Comparison of ENCODE assay signal across 8 cellular contexts in the genomic region with DNA sequence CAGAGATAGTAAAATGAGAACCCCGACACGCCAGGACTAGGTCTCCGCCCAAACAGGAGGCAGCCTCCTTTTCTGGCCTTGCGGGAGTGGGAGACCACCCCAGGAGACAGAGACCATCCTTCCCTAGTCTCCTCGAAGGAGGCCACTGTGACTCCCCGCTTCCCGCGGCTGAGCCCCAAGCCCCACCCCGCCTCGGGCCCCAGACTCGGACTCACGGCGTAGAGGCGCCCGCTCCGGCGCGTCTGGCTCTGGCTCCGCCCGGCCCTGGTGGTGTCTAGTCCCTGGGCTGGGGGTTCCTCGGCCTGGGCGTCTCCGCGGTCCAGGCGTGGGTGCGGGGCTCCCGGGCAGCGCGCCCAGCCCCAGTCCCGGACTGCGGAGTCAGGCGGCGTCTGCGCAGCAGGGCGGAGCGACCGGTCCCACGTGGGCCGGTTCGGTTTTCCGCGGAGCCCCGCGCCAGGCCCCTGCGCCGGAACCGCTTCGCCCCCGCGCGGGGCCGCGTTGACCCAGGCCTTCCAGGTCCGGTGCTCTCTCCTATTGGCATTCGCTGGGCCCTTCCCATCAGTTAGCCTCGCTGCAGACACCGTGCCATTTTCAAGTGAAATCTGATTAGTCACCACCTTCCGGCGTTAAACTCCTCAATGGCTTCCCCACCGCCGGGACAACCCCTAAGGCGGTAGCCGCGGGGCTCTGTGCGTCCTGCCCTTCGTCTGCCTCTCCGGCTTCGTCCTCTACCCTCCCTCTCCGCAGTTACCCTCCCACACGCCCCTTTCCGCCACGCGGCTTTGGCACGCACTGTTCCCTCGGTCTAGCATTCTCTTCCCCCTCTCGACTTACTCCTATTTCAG. TPM values are rescaled to one million over a fixed set of nuclear protein-coding genes. Genes with fewer than 3 reads are reported as not detected.
DNase-seq lines count a peak whose midpoint lies in the region; ATAC-seq, FAIRE-seq and TF ChIP-seq lines count a peak whose summit lies in the region.

A gene with protein sequence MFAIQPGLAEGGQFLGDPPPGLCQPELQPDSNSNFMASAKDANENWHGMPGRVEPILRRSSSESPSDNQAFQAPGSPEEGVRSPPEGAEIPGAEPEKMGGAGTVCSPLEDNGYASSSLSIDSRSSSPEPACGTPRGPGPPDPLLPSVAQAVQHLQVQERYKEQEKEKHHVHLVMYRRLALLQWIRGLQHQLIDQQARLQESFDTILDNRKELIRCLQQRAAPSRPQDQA (minus strand): TSS at position 393 of the 845 bp plus-strand sequence. CDS start 2,563 bp downstream, outside the sequence.

- dilution Hi-C loops in endothelial cell of umbilical vein (cut with MboI; ENCODE audit: extremely low pct_ligation_motif_present, low sequenced_read_pairs) = no loop called here

- no peak for TF ChIP-seq CTCF in endothelial cell of umbilical vein (IDR thresholded peaks at IDR 0.05; ENCODE audit: extremely low read depth in 1 of 2, insufficient read depth in 1 of 2, low read depth in 1 of 2, low read length in 2 of 2)

- POLR2A ChIA-PET in endothelial cell of umbilical vein (lab: Charles Lee) = interaction anchor here (0.7 kb wide), 1 partner anchor 91 kb away, joined by 8 read pairs; no protein-coding TSS in a partner anchor

- H3K27me3 ChIP-seq in NT2/D1 (ENCODE audit: insufficient read depth, insufficient read length) = no peaks in the 10 kb centered on the region
- no peaks in the 10 kb centered on the region for H3K27me3 ChIP-seq in endothelial cell of umbilical vein (ENCODE audit: control insufficient read depth in 2 of 2, insufficient read depth in 2 of 2, low read length in 2 of 2)

- no peaks in the 10 kb centered on the region for H3K9me3 ChIP-seq in NT2/D1 (ENCODE audit: insufficient read depth, low read length)
- H3K9me3 ChIP-seq in endothelial cell of umbilical vein (replicated peaks; ENCODE audit: control insufficient read depth, insufficient read depth, low read length) = no peaks in the 10 kb centered on the region

- CTCF ChIA-PET in endothelial cell of umbilical vein (lab: Charles Lee) = interaction anchor here (1.1 to 5.6 kb wide), 5 partner anchors 7 to 517 kb away, joined by 3 to 117 read pairs (median 57); no protein-coding TSS in a partner anchor

- H3K9me1 ChIP-seq in endothelial cell of umbilical vein (replicated peaks; ENCODE audit: control insufficient read depth, extremely low read depth, insufficient read depth, low read length) = no peaks in the 10 kb centered on the region

- peaks cover 32% of the 10 kb centered on the region for H3K79me2 ChIP-seq in endothelial cell of umbilical vein (ENCODE audit: control insufficient read depth, insufficient read depth, low read length)

- peak within 1 kb of the TSS; percentile 42 for H3K27ac ChIP-seq in endothelial cell of umbilical vein (ENCODE audit: insufficient read depth, low read depth, low read length)

- H3K4me1 ChIP-seq in NT2/D1 (ENCODE audit: insufficient read depth, insufficient read length) (peaks cover 20% of the 10 kb centered on the region), endothelial cell of umbilical vein (ENCODE audit: control insufficient read depth, extremely low read depth, insufficient read depth, low read length) (peaks cover 13% of the 10 kb centered on the region)

- H3K4me2 ChIP-seq in endothelial cell of umbilical vein (ENCODE audit: insufficient read depth, low read length) = peak within 1 kb of the TSS; percentile 76

- peak; percentile 60 for DNase-seq in GM12892 (ENCODE audit: insufficient read length)
- no peak for DNase-seq in NT2/D1 (ENCODE audit: low read depth, low spot score)
- peak; percentile 89 for DNase-seq in activated CD8-positive, alpha-beta memory T cell treated with anti-CD3 and anti-CD28 coated beads, Interleukin-2, amount 50 U/mL, for 48 hours
- peak; percentile 77 for DNase-seq in endothelial cell of umbilical vein (ENCODE audit: low read depth, low spot score)
- DNase-seq in middle frontal gyrus (ENCODE audit: extremely low spot score, low spot score) = peak; percentile 63
- peak; percentile 45 to 51 for DNase-seq in stimulated activated CD8-positive, alpha-beta memory T cell treated with anti-CD3 and anti-CD28 coated beads, Interleukin-2, amount 100 ng/mL, for 1 hour (ENCODE audit: low read depth in 2 of 2)

- peak within 1 kb of the TSS; percentile 87 for H3K4me3 ChIP-seq in NT2/D1 (ENCODE audit: insufficient read length, low read depth)
- peak within 1 kb of the TSS; percentile 65 to 84 (median 77) for H3K4me3 ChIP-seq in endothelial cell of umbilical vein (replicated peaks in 1 of 3; ENCODE audit: insufficient read depth in 1 of 3, low read depth in 1 of 3, low read length in 3 of 3)

- ATAC-seq in HG02884 (IDR thresholded peaks at IDR 0.05; ENCODE audit: unreplicated experiment) (peak; percentile 66), GM21447 (IDR thresholded peaks at IDR 0.05; ENCODE audit: unreplicated experiment) (no peak)

- H3K9ac ChIP-seq in NT2/D1 (ENCODE audit: insufficient read length, low read depth) = peak within 1 kb of the TSS; percentile 94
- peak within 1 kb of the TSS; percentile 28 for H3K9ac ChIP-seq in endothelial cell of umbilical vein (replicated peaks; ENCODE audit: extremely low read depth, insufficient read depth, low read length)

- H3K36me3 ChIP-seq in NT2/D1 (ENCODE audit: insufficient read depth, insufficient read length, low read length) (peaks cover 38% of the 10 kb centered on the region), endothelial cell of umbilical vein (ENCODE audit: control insufficient read depth in 2 of 2, extremely low read depth in 1 of 2, insufficient read depth in 2 of 2, low read length in 2 of 2) (peaks cover 0 to 12% of the 10 kb centered on the region in 2 experiments)

- BruUV-seq in endothelial cell of umbilical vein (replicated peaks; lab: Mats Ljungman, UMichigan) = TSS peak; percentile 58

- intact Hi-C loops in endothelial cell of umbilical vein (cut with micrococcal nuclease) = loop anchor here (2.0 to 5.0 kb wide), 2 partner anchors 82 to 526 kb away; a partner anchor contains a TSS

- no peaks in the 10 kb centered on the region for H4K20me1 ChIP-seq in endothelial cell of umbilical vein (replicated peaks; ENCODE audit: control insufficient read depth, extremely low read depth, insufficient read depth, low read length)

- TF ChIP-seq POLR2A in GM12892 (IDR thresholded peaks at IDR 0.05; ENCODE audit: low read depth, low read length) (peak; percentile 73), endothelial cell of umbilical vein (IDR thresholded peaks at IDR 0.05; ENCODE audit: low read depth, low read length) (peak; percentile 86)

- H2AFZ ChIP-seq in endothelial cell of umbilical vein (ENCODE audit: low read depth, low read length) = peak within 1 kb of the TSS; percentile 35

- FAIRE-seq in GM12892 (lab: Jason Lieb, UNC) (peak; percentile 77), endothelial cell of umbilical vein (lab: Jason Lieb, UNC) (peak; percentile 79)

TF ChIP-seq in endothelial cell of umbilical vein, 7 proteins besides CTCF, POLR2A, EP300 and RAD21:
- TF ChIP-seq FOS (IDR thresholded peaks at IDR 0.05; ENCODE audit: borderline replicate concordance, insufficient read depth, low read length) (no peak), JUN (IDR thresholded peaks at IDR 0.05; ENCODE audit: borderline replicate concordance, insufficient read depth, insufficient read length, low read depth) (no peak), GATA2 (IDR thresholded peaks at IDR 0.05; ENCODE audit: insufficient read depth, insufficient read length, low read depth, low read length) (no peak), EZH2 (IDR thresholded peaks at IDR 0.05; ENCODE audit: borderline replicate concordance, low read depth, low read length, severe bottlenecking) (no peak), MYC (IDR thresholded peaks at IDR 0.05; ENCODE audit: low read depth, low read length) (no peak), POLR2AphosphoS5 (IDR thresholded peaks at IDR 0.05; ENCODE audit: insufficient read depth, low read depth, low read length) (peak; percentile 94)
- TF ChIP-seq, protein P1, sequence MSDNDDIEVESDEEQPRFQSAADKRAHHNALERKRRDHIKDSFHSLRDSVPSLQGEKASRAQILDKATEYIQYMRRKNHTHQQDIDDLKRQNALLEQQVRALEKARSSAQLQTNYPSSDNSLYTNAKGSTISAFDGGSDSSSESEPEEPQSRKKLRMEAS (IDR thresholded peaks at IDR 0.05; ENCODE audit: insufficient read depth, insufficient read length) = peak; percentile 45

RNA-seq across cellular contexts. Expression of the gene that starts here (rescaled TPM):
- 6.9 TPM for polyA plus RNA-seq in GM12892 (2012; ENCODE audit: missing spikeins)
- 15.3 and 18.5 TPM in 2 replicates for total RNA-seq in endothelial cell of umbilical vein
- polyA plus RNA-seq in endothelial cell of umbilical vein = 12.4 and 13.3 TPM in 2 replicates
- 10.2 and 11.5 TPM in 2 replicates for polyA plus RNA-seq in endothelial cell of umbilical vein (2011; cell fraction: cytosol; rRNA removed)
- polyA plus RNA-seq in endothelial cell of umbilical vein (2011; cell fraction: nucleus; rRNA removed) = 14.0 and 18.7 TPM in 2 replicates
- polyA plus RNA-seq in endothelial cell of umbilical vein (2012) = 14.1 and 17.0 TPM in 2 replicates
- 24.4 and 32.5 TPM in 2 replicates for polyA minus RNA-seq in endothelial cell of umbilical vein
- 13.9 TPM for polyA minus RNA-seq in endothelial cell of umbilical vein (2011; cell fraction: cytosol; rRNA and poly(A)+ RNA removed)
- 4.5 and 4.9 TPM in 2 replicates for polyA minus RNA-seq in endothelial cell of umbilical vein (2011; cell fraction: nucleus; rRNA and poly(A)+ RNA removed)
